1 cellular context compared by ENCODE assay signal in genomic region chr1:202010042-202011015, GRCh38.
A peak's percentile ranks its signal among the peaks of the same experiment; 100 is the strongest.
TF ChIP-seq lines count a peak whose summit lies in the region.

Gene ELF3, plus strand, starts transcription at chr1:202010587. Its CDS starts 550 bp downstream, at chr1:202011137.

TF ChIP-seq in HEK293, 187 proteins besides CTCF, POLR2A, EP300 and RAD21 (continued from another document):
- 0 out of 2 replicates have a peak, but pooled peaks have one; percentile 16 for TF ChIP-seq ZBTB6 (tag by site-specific recombination; IDR thresholded peaks at IDR 0.05)
- no peak for TF ChIP-seq HOXD13 (CRISPR knock-in tag; IDR thresholded peaks at IDR 0.05; ENCODE audit: borderline replicate concordance)
- no peak for TF ChIP-seq HOXC10 (CRISPR knock-in tag; IDR thresholded peaks at IDR 0.05)
- TF ChIP-seq ZBTB48 (tag by site-specific recombination; IDR thresholded peaks at IDR 0.05): 0 out of 2 replicates have a peak, but pooled peaks have one; percentile 39
